26 cellular contexts compared by ENCODE assay signal in the genomic region with DNA sequence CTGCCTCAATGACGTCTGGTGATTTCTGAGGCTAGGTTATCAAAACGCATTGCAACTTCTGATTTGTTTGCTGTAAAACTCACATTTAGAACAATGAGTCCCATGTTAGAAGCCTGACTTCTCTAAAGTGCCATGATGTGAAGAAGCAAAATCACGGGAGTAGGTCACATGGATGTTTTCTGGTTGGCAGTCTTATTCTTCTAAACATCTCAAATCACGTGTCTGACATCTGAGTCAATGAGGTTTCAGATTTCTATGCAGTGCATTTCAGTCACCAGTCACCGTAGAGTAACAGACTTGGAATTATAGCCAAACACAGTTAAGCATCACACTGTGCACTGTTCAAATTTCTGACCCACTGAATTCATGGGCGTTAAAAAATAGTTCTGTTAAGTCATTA.
"Had no signal": no experiment of that assay in that cellular context is flagged by ENCODE, and none has a peak within 500 bp of the region (broad histone marks: within the 10 kb centered on the region; RNA-seq: fewer than 3 reads in every experiment).

No MANE protein-coding gene starts in this region.

- FAIRE-seq: astrocyte, bronchial epithelial cell had no signal

- ATAC-seq: activated CD4-positive, CD25-positive, alpha-beta regulatory T cell treated with anti-CD3 and anti-CD28 coated beads, Interleukin-2, amount 50 U/mL, for 24 hours; activated CD8-positive, alpha-beta T cell treated with anti-CD3 and anti-CD28 coated beads for 36 hours; activated T-cell treated with anti-CD3 and anti-CD28 coated beads, Interleukin-2, amount 50 U/mL, for 4 hours; activated T-helper 17 cell treated with anti-CD3 and anti-CD28 coated beads, Interleukin-2, amount 50 U/mL, for 72 hours; foreskin keratinocyte; gastroesophageal sphincter; heart right ventricle had no signal

- DNase-seq: activated B cell treated with CpG ODN at 0.5 μM for 24 hours; activated CD4-positive, alpha-beta T cell treated with anti-CD3 and anti-CD28 coated beads for 48 hours; activated CD4-positive, alpha-beta T cell treated with anti-CD3 and anti-CD28 coated beads, Interleukin-2, amount 50 U/mL, for 1 hour; activated CD4-positive, alpha-beta T cell treated with anti-CD3 and anti-CD28 coated beads, Interleukin-2, amount 50 U/mL, for 48 hours; activated CD8-positive, alpha-beta memory T cell treated with anti-CD3 and anti-CD28 coated beads for 24 hours; activated CD8-positive, alpha-beta T cell treated with anti-CD3 and anti-CD28 coated beads for 36 hours; activated effector memory CD4-positive, alpha-beta T cell treated with Interleukin-2 at 50 U/mL for 16 hours; activated gamma-delta T cell treated with Interleukin-2 at 50 U/mL for 16 hours; activated naive CD4-positive, alpha-beta T cell treated with anti-CD3 and anti-CD28 coated beads, Interleukin-2, amount 50 U/mL, for 16 hours; activated naive CD4-positive, alpha-beta T cell treated with Interleukin-2 at 50 U/mL for 16 hours; activated T-cell treated with anti-CD3 and anti-CD28 coated beads, Interleukin-2, amount 50 U/mL, for 4 hours; amniotic stem cell; anterior cingulate cortex; brain microvascular endothelial cell; dorsolateral prefrontal cortex; effector memory CD4-positive, alpha-beta T cell; endodermal cell; foreskin keratinocyte; heart right ventricle; T1000; WERI-Rb-1 had no signal
